ENCODE assay signal across 14 cellular contexts in the genomic region with DNA sequence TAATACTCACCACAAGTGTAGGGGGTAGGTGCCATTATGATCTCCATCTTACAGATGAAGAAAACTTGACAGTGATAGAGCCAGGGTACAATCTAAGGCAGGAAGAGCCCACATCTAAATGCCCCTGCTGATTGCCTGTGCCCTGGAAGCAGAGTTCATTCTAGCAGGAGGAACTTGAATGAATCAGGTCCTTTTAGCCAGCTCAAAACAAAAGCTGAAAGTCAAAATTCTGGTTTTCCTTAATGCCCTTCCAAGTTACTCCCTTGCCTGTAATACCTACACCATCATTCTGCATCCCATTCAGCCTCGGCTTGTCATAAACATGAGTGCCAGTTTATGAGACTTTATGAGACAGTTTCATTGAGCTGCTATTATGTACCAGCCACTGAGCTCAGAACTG.
A peak's percentile ranks its signal among the peaks of the same experiment; 100 is the strongest.
DNase-seq lines count a peak whose midpoint lies in the region; ATAC-seq and TF ChIP-seq lines count a peak whose summit lies in the region.
"Had no signal": no experiment of that assay in that cellular context is flagged by ENCODE, and none has a peak within 500 bp of the region (broad histone marks: within the 10 kb centered on the region; RNA-seq: fewer than 3 reads in every experiment).

No MANE protein-coding gene starts in this region.

- no peaks in the 10 kb centered on the region for H3K79me2 ChIP-seq in OCI-LY7 (ENCODE audit: insufficient read depth, low read depth, low read length)

- intact Hi-C loops in OCI-LY7 (cut with micrococcal nuclease; ENCODE audit: unreplicated experiment): no loop called here

- ATAC-seq in foreskin keratinocyte: peak; percentile 7
- ATAC-seq: HepG2 had no signal

- no peak overlapping the region for H3K4me2 ChIP-seq in OCI-LY7 (ENCODE audit: low read length)
- H3K4me2 ChIP-seq: BLaER1 had no signal

- no peaks in the 10 kb centered on the region for H4K20me1 ChIP-seq in OCI-LY7 (ENCODE audit: insufficient read depth, low read length)
- H4K20me1 ChIP-seq: BLaER1 had no signal

- TF ChIP-seq CTCF in HEK293 (tag by site-specific recombination; IDR thresholded peaks at IDR 0.05): no peak
- no peak for TF ChIP-seq CTCF in foreskin keratinocyte (conservative IDR thresholded peaks at IDR 0.05)
- no peak for TF ChIP-seq CTCF in OCI-LY7 (conservative IDR thresholded peaks at IDR 0.05; ENCODE audit: low read length)

- no peak overlapping the region for H2AFZ ChIP-seq in OCI-LY7 (ENCODE audit: low read length)

- no TSS peak for BruUV-seq in OCI-LY7 (replicated peaks; lab: Mats Ljungman, UMichigan)

- H3K27me3 ChIP-seq in foreskin keratinocyte: no peaks in the 10 kb centered on the region
- H3K27me3 ChIP-seq: BLaER1 had no signal

- H3K27ac ChIP-seq in HEK293 (ENCODE audit: extremely low read depth, low read depth, low read length): no peak overlapping the region
- H3K27ac ChIP-seq in foreskin keratinocyte: no peak overlapping the region
- H3K27ac ChIP-seq in OCI-LY7 (ENCODE audit: low read depth, low read length, poor library complexity, severe bottlenecking): no peak overlapping the region
- H3K27ac ChIP-seq: BLaER1 had no signal

- peaks cover 0 to 2% of the 10 kb centered on the region in 2 experiments; a peak in 1 of 3 replicates for H3K36me3 ChIP-seq in HEK293 (ENCODE audit: control insufficient read depth in 2 of 2, insufficient read depth in 1 of 2, low read length in 2 of 2)
- H3K36me3 ChIP-seq in OCI-LY7 (ENCODE audit: insufficient read depth, low read length): no peaks in the 10 kb centered on the region

- POLR2A ChIA-PET in HEK293 (lab: Yijun Ruan, JAX) (no interaction called here), OCI-LY7 (lab: Charles Lee) (interaction anchor here (0.9 to 1.3 kb wide), 2 partner anchors 40 to 43 kb away, joined by 3 read pairs; no protein-coding TSS in a partner anchor)

- no peaks in the 10 kb centered on the region for H3K9me2 ChIP-seq in OCI-LY7 (ENCODE audit: insufficient read depth, low read length)

- DNase-seq in dermis blood vessel endothelial cell (peak; percentile 82), foreskin keratinocyte (peak in 1 of 2 donors; percentile 46), renal cortical epithelial cell (ENCODE audit: low read depth) (peak; percentile 16), OCI-LY7 (ENCODE audit: low spot score) (no peak), NCI-H748 (lab: John Stamatoyannopoulos, UW; ENCODE audit: unreplicated experiment) (no peak), anterior cingulate cortex (lab: John Stamatoyannopoulos, UW) (no peak)
- DNase-seq: 8988T, AML-193, DMS53, GOT3, H9 had no signal

- H3K9me3 ChIP-seq in HEK293 (ENCODE audit: control insufficient read depth, insufficient read depth, low read depth, low read length): no peaks in the 10 kb centered on the region
- no peaks in the 10 kb centered on the region for H3K9me3 ChIP-seq in OCI-LY7 (ENCODE audit: low read length)
- H3K9me3 ChIP-seq: BLaER1 had no signal

- H3K4me3 ChIP-seq in HEK293 (ENCODE audit: low read depth, low read length): no peak overlapping the region
- H3K4me3 ChIP-seq in OCI-LY7 (ENCODE audit: low read depth, low read length, poor library complexity, severe bottlenecking): no peak overlapping the region
- H3K4me3 ChIP-seq: BLaER1 had no signal

- H3K4me1 ChIP-seq in HEK293 (ENCODE audit: control insufficient read depth, insufficient read depth, low read length): no peaks in the 10 kb centered on the region
- H3K4me1 ChIP-seq in foreskin keratinocyte: peaks cover under 1% of the 10 kb centered on the region
- no peaks in the 10 kb centered on the region for H3K4me1 ChIP-seq in OCI-LY7 (ENCODE audit: insufficient read depth, low read length, poor library complexity, severe bottlenecking)

- CTCF ChIA-PET in HEK293 (lab: Yijun Ruan, JAX) (interaction anchor here (1.1 to 1.3 kb wide), 2 partner anchors 15 to 30 kb away, joined by 3 read pairs; no protein-coding TSS in a partner anchor), OCI-LY7 (lab: Charles Lee; ENCODE audit: unreplicated experiment) (no interaction called here)

TF ChIP-seq in HEK293, 187 proteins besides CTCF, POLR2A, EP300 and RAD21:
- TF ChIP-seq RBAK (tag by site-specific recombination; IDR thresholded peaks at IDR 0.05): no peak
- TF ChIP-seq ZNF24 (tag by site-specific recombination; IDR thresholded peaks at IDR 0.05): no peak
- TF ChIP-seq ZNF341 (tag by site-specific recombination; IDR thresholded peaks at IDR 0.05; ENCODE audit: low read depth): peak; percentile 54; the same call in 1 of the 2 replicates

Comparison
In these comparisons a context has a peak if more than half of its experiments do, and no peak if none do; other contexts are left out.
1. DNase-seq: peak in dermis blood vessel endothelial cell (single experiment) and renal cortical epithelial cell (single experiment); none in OCI-LY7 (single experiment), NCI-H748 (single experiment) and anterior cingulate cortex (0 of 58).